21 cellular contexts compared by ENCODE assay signal in genomic region chr14:99633141-99633540, GRCh38. TPM values are rescaled to one million over a fixed set of nuclear protein-coding genes. Genes with fewer than 3 reads are reported as not detected.
"Had no signal": no experiment of that assay in that cellular context is flagged by ENCODE, and none has a peak within 500 bp of the region (broad histone marks: within the 10 kb centered on the region; RNA-seq: fewer than 3 reads in every experiment).

No MANE protein-coding gene starts in this region.

- H3K4me2 ChIP-seq: hepatocyte had no signal

- H3K27ac Mint-ChIP-seq: progenitor cell of endocrine pancreas, type B pancreatic cell had no signal

- ATAC-seq: left lobe of liver; naive thymus-derived CD8-positive, alpha-beta T cell; pancreas; right cardiac atrium; stimulated activated naive CD8-positive, alpha-beta T cell treated with anti-CD3 and anti-CD28 coated beads, Interleukin-15, Interleukin-2, amounts not matched to agents 100 U/mL and 50 U/mL, for 24 hours had no signal

- H3K27ac ChIP-seq: dorsolateral prefrontal cortex, hepatocyte, pancreas, suprapubic skin, thyroid gland had no signal

- H3K4me3 Mint-ChIP-seq: naive thymus-derived CD8-positive, alpha-beta T cell; neural crest cell; type B pancreatic cell had no signal

- DNase-seq: cortex of kidney; dorsolateral prefrontal cortex; effector CD8-positive, alpha-beta T cell; head of caudate nucleus; mammary epithelial cell; naive thymus-derived CD8-positive, alpha-beta T cell; nucleus accumbens; pancreas; small intestine; stimulated activated CD4-positive, alpha-beta T cell treated with anti-CD3 and anti-CD28 coated beads, Interleukin-12 subunit alpha, Interleukin-12 subunit beta, amount 100 ng/mL, for 4 hours; stimulated activated naive CD8-positive, alpha-beta T cell treated with anti-CD3 and anti-CD28 coated beads, Interleukin-15, Interleukin-2, amounts not matched to agents 100 U/mL and 50 U/mL, for 24 hours; thyroid gland had no signal

- H3K9me3 ChIP-seq: pancreas, suprapubic skin, thyroid gland had no signal

- H3K36me3 ChIP-seq: pancreas, suprapubic skin, thyroid gland had no signal

- H3K36me3 Mint-ChIP-seq: naive thymus-derived CD8-positive, alpha-beta T cell; type B pancreatic cell had no signal

- H3K27me3 ChIP-seq: dorsolateral prefrontal cortex, hepatocyte, pancreas, suprapubic skin, thyroid gland had no signal

- FAIRE-seq: pancreas, small intestine, urothelium cell line had no signal

- H3K79me2 ChIP-seq: hepatocyte had no signal

- H3K9me3 Mint-ChIP-seq: naive thymus-derived CD8-positive, alpha-beta T cell; neural crest cell; type B pancreatic cell had no signal

- H3K4me3 ChIP-seq: dorsolateral prefrontal cortex, hepatocyte, pancreas, suprapubic skin, thyroid gland had no signal

- H2AFZ ChIP-seq: hepatocyte had no signal

RNA-seq across cellular contexts. Expression of gene HHIPL1, which starts 11.8 kb away (rescaled TPM):
- total RNA-seq: mononuclear cell had no signal
- polyA plus RNA-seq: naive thymus-derived CD8-positive, alpha-beta T cell had no signal

RNA-seq across cellular contexts. Expression of gene CYP46A1, which starts 51.0 kb away (rescaled TPM):
- total RNA-seq: mammary epithelial cell had no signal
- polyA plus RNA-seq: mammary epithelial cell had no signal
